In genomic region chr14:21383848-21384493, GRCh38 we compare ENCODE assay signal across 8 cellular contexts. TPM values are rescaled to one million over a fixed set of nuclear protein-coding genes. Genes with fewer than 3 reads are reported as not detected.
DNase-seq lines count a peak whose midpoint lies in the region; ATAC-seq, FAIRE-seq and TF ChIP-seq lines count a peak whose summit lies in the region.

SUPT16H (minus strand) TSS chr14:21384019; CDS start chr14:21383927, 92 bp downstream.

- H3K4me3 ChIP-seq in Loucy (ENCODE audit: low read length, poor library complexity, severe bottlenecking): peak within 1 kb of the TSS; percentile 85

- H3K4me1 Mint-ChIP-seq in natural killer cell treated with Interleukin-12 subunit alpha and Interleukin-12 subunit beta and Interleukin-15 and Interleukin-18, amount 100 ng/mL, for 72 hours (ENCODE audit: low read depth in 2 of 2): peaks cover 20 to 26% of the 10 kb centered on the region in 2 donors

- no peaks in the 10 kb centered on the region for H3K27me3 ChIP-seq in Loucy (ENCODE audit: insufficient read depth, low read length, poor library complexity, severe bottlenecking)

- TF ChIP-seq POLR2A in H54 (IDR thresholded peaks at IDR 0.05; ENCODE audit: low read depth, low read length) (peak; percentile 12; the same call in 1 of the 2 replicates), Raji (IDR thresholded peaks at IDR 0.05; ENCODE audit: insufficient read depth, low read depth, low read length) (peak; percentile 81)

- peak; percentile 93 for FAIRE-seq in H54 (lab: Jason Lieb, UNC)

- ATAC-seq in natural killer cell treated with Interleukin-12 subunit alpha and Interleukin-12 subunit beta and Interleukin-15 and Interleukin-18, amount 100 ng/mL, for 72 hours: peak; percentile 97 to 98
- ATAC-seq in stimulated activated naive CD8-positive, alpha-beta T cell treated with anti-CD3 and anti-CD28 coated beads, Interleukin-15, Interleukin-2, amounts not matched to agents 100 U/mL and 50 U/mL, for 24 hours: peak; percentile 95

- peak within 1 kb of the TSS; percentile 71 for H3K4me2 ChIP-seq in Loucy (ENCODE audit: low read depth, low read length, poor library complexity, severe bottlenecking)

- H3K9me3 ChIP-seq in Loucy (ENCODE audit: insufficient read depth, low read depth, low read length): no peaks in the 10 kb centered on the region

- DNase-seq in EL (peak; percentile 99), H54 (ENCODE audit: insufficient read length, low spot score) (peak; percentile 63), fibroblast of peridontal ligament (ENCODE audit: extremely low read depth) (peak; percentile 94)
- peak; percentile 92 for DNase-seq in activated T-helper 9 cell treated with anti-CD3 and anti-CD28 coated beads, Interleukin-2, amount 50 U/mL, for 16 hours (ENCODE audit: low read depth)
- peak; percentile 97 for DNase-seq in natural killer cell treated with Interleukin-12 subunit alpha and Interleukin-12 subunit beta and Interleukin-15 and Interleukin-18, amount 100 ng/mL, for 72 hours (ENCODE audit: low spot score)
- DNase-seq in stimulated activated naive CD8-positive, alpha-beta T cell treated with anti-CD3 and anti-CD28 coated beads, Interleukin-15, Interleukin-2, amounts not matched to agents 100 U/mL and 50 U/mL, for 24 hours: peak; percentile 95

- H3K27ac Mint-ChIP-seq in natural killer cell treated with Interleukin-12 subunit alpha and Interleukin-12 subunit beta and Interleukin-15 and Interleukin-18, amount 100 ng/mL, for 72 hours: peak within 1 kb of the TSS; percentile 94 to 99

- peaks cover 49% of the 10 kb centered on the region for H3K79me2 ChIP-seq in Loucy (ENCODE audit: insufficient read depth, low read length)

- peak within 1 kb of the TSS; percentile 84 for H2AFZ ChIP-seq in Loucy (ENCODE audit: low read length)

- H3K4me1 ChIP-seq in Loucy (ENCODE audit: insufficient read depth, low read length, poor library complexity, severe bottlenecking): peaks cover 37% of the 10 kb centered on the region

- H3K9ac ChIP-seq in Loucy (ENCODE audit: low read depth, low read length, poor library complexity, severe bottlenecking): peak within 1 kb of the TSS; percentile 95

- H3K9me3 Mint-ChIP-seq in natural killer cell treated with Interleukin-12 subunit alpha and Interleukin-12 subunit beta and Interleukin-15 and Interleukin-18, amount 100 ng/mL, for 72 hours: no peaks in the 10 kb centered on the region

- peaks cover 45% of the 10 kb centered on the region for H4K20me1 ChIP-seq in Loucy (ENCODE audit: insufficient read depth, low read length, poor library complexity, severe bottlenecking)

- H3K36me3 Mint-ChIP-seq in natural killer cell treated with Interleukin-12 subunit alpha and Interleukin-12 subunit beta and Interleukin-15 and Interleukin-18, amount 100 ng/mL, for 72 hours: peaks cover 9% of the 10 kb centered on the region

- H3K4me3 Mint-ChIP-seq in natural killer cell treated with Interleukin-12 subunit alpha and Interleukin-12 subunit beta and Interleukin-15 and Interleukin-18, amount 100 ng/mL, for 72 hours: peak within 1 kb of the TSS; percentile 97

- TF ChIP-seq CTCF in Loucy (conservative IDR thresholded peaks at IDR 0.05; ENCODE audit: low read length): no peak

- no peaks in the 10 kb centered on the region for H3K9me2 ChIP-seq in Loucy (replicated peaks; ENCODE audit: low read depth, low read length)

- H3F3A ChIP-seq in Loucy (ENCODE audit: low read depth): no peaks in the 10 kb centered on the region

- peaks cover 6% of the 10 kb centered on the region; the same call in 1 of the 2 replicates for H3K36me3 ChIP-seq in Loucy (ENCODE audit: insufficient read depth, low read length)

- no peaks in the 10 kb centered on the region for H3K27me3 Mint-ChIP-seq in natural killer cell treated with Interleukin-12 subunit alpha and Interleukin-12 subunit beta and Interleukin-15 and Interleukin-18, amount 100 ng/mL, for 72 hours

RNA-seq across cellular contexts. Expression of gene SUPT16H, which starts in this region (rescaled TPM):
- total RNA-seq in natural killer cell treated with Interleukin-12 subunit alpha and Interleukin-12 subunit beta and Interleukin-15 and Interleukin-18, amount 100 ng/mL, for 72 hours: 100 to 1,000 TPM; 105 to 132 TPM

Comparison
In these comparisons a context has a peak if more than half of its experiments do, and no peak if none do; other contexts are left out.
1. Peak in every context shown above with its lines: DNase-seq, ATAC-seq and H3K4me3 ChIP-seq.